In genomic region chr9:97012617-97013016, GRCh38 we compare ENCODE assay signal across 8 cellular contexts. TPM values are rescaled to one million over a fixed set of nuclear protein-coding genes. Genes with fewer than 3 reads are reported as not detected.
DNase-seq lines count a peak whose midpoint lies in the region; ATAC-seq, FAIRE-seq and TF ChIP-seq lines count a peak whose summit lies in the region.
"Not testable (repeated sequence)": the region's sequence is repeated elsewhere in the genome, so short reads cannot be mapped to it uniquely, and the experiment has no call there.

No MANE protein-coding gene starts in this region.

- DNase-seq in GM12892 (ENCODE audit: insufficient read length); astrocyte of the cerebellum (ENCODE audit: low read depth); Right ventricle myocardium inferior (ENCODE audit: missing footprints); natural killer cell; tibial nerve (ENCODE audit: low spot score in 2 of 2): not testable (repeated sequence)
- DNase-seq in SJSA1 (ENCODE audit: low read depth in 1 of 2, low spot score in 2 of 2) = peak in 1 of 2 experiments; percentile 2

- H3K4me1 ChIP-seq in SJSA1 (replicated peaks); tibial nerve: not testable (repeated sequence)

- H3K27me3 ChIP-seq in SJSA1 (replicated peaks); tibial nerve: not testable (repeated sequence)

- H3K36me3 Mint-ChIP-seq in natural killer cell = not testable (repeated sequence)

- H3K27me3 Mint-ChIP-seq in natural killer cell (ENCODE audit: low read depth in 2 of 2) = not testable (repeated sequence)

- H3K4me3 ChIP-seq in SJSA1 = peak overlapping the region; percentile 59
- H3K4me3 ChIP-seq in astrocyte of the cerebellum (ENCODE audit: low read depth, low read length) = peak overlapping the region; percentile 48
- H3K4me3 ChIP-seq in tibial nerve = peak overlapping the region; percentile 31 to 67 (median 44)

- peak overlapping the region; percentile 86 for H3K4me3 Mint-ChIP-seq in natural killer cell

- intact Hi-C loops in Right ventricle myocardium inferior (cut with DNase I); natural killer cell (cut with micrococcal nuclease): not testable (repeated sequence)

- H3K27ac ChIP-seq in SJSA1 = not testable (repeated sequence)
- H3K27ac ChIP-seq in tibial nerve = peak overlapping the region in 3 of 4 donors; percentile 70 to 90 (median 84)

- H3K27ac Mint-ChIP-seq in natural killer cell = peak overlapping the region; percentile 80 to 83

- ATAC-seq in GM21786 (IDR thresholded peaks at IDR 0.05; ENCODE audit: unreplicated experiment) (peak; percentile 63), HG03457 (IDR thresholded peaks at IDR 0.05; ENCODE audit: unreplicated experiment) (peak; percentile 47), Right ventricle myocardium inferior (peak; percentile 63), natural killer cell (peak; percentile 24 to 63 (median 32))

- not testable (repeated sequence) for TF ChIP-seq CTCF in astrocyte of the cerebellum (IDR thresholded peaks at IDR 0.05; ENCODE audit: low read depth, low read length, missing control alignments); natural killer cell (IDR thresholded peaks at IDR 0.05); tibial nerve (IDR thresholded peaks at IDR 0.05)

- not testable (repeated sequence) for TF ChIP-seq EP300 in tibial nerve (IDR thresholded peaks at IDR 0.05)

- H3K4me1 Mint-ChIP-seq in natural killer cell = peaks cover 11 to 16% of the 10 kb centered on the region in 2 donors

- 0 to 1% methylated on average over 2 to 18 of the region's 18 CpGs for WGBS in tibial nerve, 2 donors

- not testable (repeated sequence) for H3K9me3 Mint-ChIP-seq in natural killer cell

- H3K36me3 ChIP-seq in SJSA1, tibial nerve: not testable (repeated sequence)

- FAIRE-seq in GM12892 (lab: Jason Lieb, UNC) = peak; percentile 98

- TF ChIP-seq POLR2A in GM12892 (IDR thresholded peaks at IDR 0.05; ENCODE audit: low read depth, low read length); tibial nerve (IDR thresholded peaks at IDR 0.05): not testable (repeated sequence)

- not testable (repeated sequence) for H3K9me3 ChIP-seq in SJSA1 (replicated peaks); tibial nerve

- in situ Hi-C loops in astrocyte of the cerebellum (cut with HindIII; ENCODE audit: low sequenced_read_pairs) = not testable (repeated sequence)

RNA-seq across cellular contexts. Expression of gene CTSV, which starts 26.3 kb away (rescaled TPM):
- 0.21 TPM for polyA plus RNA-seq in GM12892 (2012; ENCODE audit: missing spikeins)
- total RNA-seq in SJSA1 (2014; rRNA removed; shearing (Covaris generic)) = 0.05 TPM in 1 of 2 replicates, not detected in the other
- total RNA-seq in Right ventricle myocardium inferior (not detected), natural killer cell (under 1 TPM in 1 of 3 donors, not detected in 2; 0.05 TPM), tibial nerve (under 1 TPM in 1 of 4 donors, not detected in 3; 0.42 TPM)
